In genomic region chrX:30308263-30309138, GRCh38 we compare ENCODE assay signal across 10 cellular contexts. TPM values are rescaled to one million over a fixed set of nuclear protein-coding genes. Genes with fewer than 3 reads are reported as not detected.
A peak's percentile ranks its signal among the peaks of the same experiment; 100 is the strongest.
DNase-seq lines count a peak whose midpoint lies in the region; ATAC-seq and TF ChIP-seq lines count a peak whose summit lies in the region.
"Had no signal": no experiment of that assay in that cellular context is flagged by ENCODE, and none has a peak within 500 bp of the region (broad histone marks: within the 10 kb centered on the region; RNA-seq: fewer than 3 reads in every experiment).

No MANE protein-coding gene starts in this region.

- POLR2A ChIA-PET in CD4-positive, alpha-beta T cell (lab: Charles Lee), result no interaction called here

- H3K36me3 Mint-ChIP-seq in CD4-positive, alpha-beta T cell (ENCODE audit: low read depth), result no peaks in the 10 kb centered on the region

- 1 to 2% methylated on average over 44 to 69 of the region's 71 CpGs for WGBS in heart right ventricle, 2 donors
- WGBS in hepatocyte (ENCODE audit: low lambda C conversion rate, missing lambda C conversion rate), result 51% methylated on average over 62 of the region's 71 CpGs
- 2 to 31% methylated on average over 63 to 71 of the region's 71 CpGs for WGBS in aorta, 2 donors

- H3K4me1 ChIP-seq in heart right ventricle, result peaks cover 0 to 7% (median 0%) of the 10 kb centered on the region in 9 donors
- peaks cover 5% of the 10 kb centered on the region for H3K4me1 ChIP-seq in hepatocyte (ENCODE audit: insufficient read depth)
- no peaks in the 10 kb centered on the region for H3K4me1 ChIP-seq in aorta (ENCODE audit: control insufficient read depth in 1 of 2, insufficient read depth in 2 of 2, low read length in 2 of 2)

- H3K27ac Mint-ChIP-seq in CD4-positive, alpha-beta T cell, result no peak overlapping the region

- H3K9me3 Mint-ChIP-seq in CD4-positive, alpha-beta T cell, result no peaks in the 10 kb centered on the region

- intact Hi-C loops in heart right ventricle (cut with DNase I) (no loop called here), Right ventricle myocardium inferior (cut with DNase I) (no loop called here), aorta (cut with DNase I) (no loop called here)
- intact Hi-C loops in CD4-positive, alpha-beta T cell (cut with DNase I, micrococcal nuclease), result no loop called here

- no peak overlapping the region for H3K4me3 Mint-ChIP-seq in CD4-positive, alpha-beta T cell

- H3K4me1 Mint-ChIP-seq in CD4-positive, alpha-beta T cell (ENCODE audit: low read depth), result no peaks in the 10 kb centered on the region

- H3K27ac ChIP-seq in heart right ventricle, result no peak overlapping the region
- no peak overlapping the region for H3K27ac ChIP-seq in hepatocyte
- H3K27ac ChIP-seq in aorta (ENCODE audit: low read depth in 1 of 2, low read length in 2 of 2), result no peak overlapping the region
- no peak overlapping the region for H3K27ac ChIP-seq in CD4-positive, alpha-beta T cell (ENCODE audit: low read depth, low read length)

- DNase-seq in heart right ventricle (no peak), Right ventricle myocardium inferior (ENCODE audit: missing footprints) (no peak), SK-MEL-5 (ENCODE audit: low read depth, low spot score) (peak; percentile 62), hepatocyte (ENCODE audit: low spot score) (peak; percentile 37), aorta (peak; percentile 40 to 73), NK-92 (lab: John Stamatoyannopoulos, UW; ENCODE audit: unreplicated experiment) (no peak), left lobe of liver (ENCODE audit: low spot score) (no peak)
- no peak for DNase-seq in CD4-positive, alpha-beta T cell

- ATAC-seq in heart right ventricle, result peak in 3 of 8 donors; percentile 24 to 50 (median 27)
- no peak for ATAC-seq in Right ventricle myocardium inferior
- ATAC-seq in aorta (ENCODE audit: low FRiP score), result peak; percentile 37
- no peak for ATAC-seq in CD4-positive, alpha-beta T cell (ENCODE audit: poor library complexity)
- no peak for ATAC-seq in left lobe of liver
- ATAC-seq: K562 had no signal

- H3K9me2 ChIP-seq in hepatocyte (replicated peaks; ENCODE audit: insufficient read depth), result no peaks in the 10 kb centered on the region

- H3K36me3 ChIP-seq in heart right ventricle (no peaks in the 10 kb centered on the region), hepatocyte (replicated peaks; ENCODE audit: insufficient read depth, low read depth) (no peaks in the 10 kb centered on the region), aorta (ENCODE audit: control insufficient read depth in 1 of 2, insufficient read depth in 2 of 2, low read length in 1 of 2) (no peaks in the 10 kb centered on the region)

- no peaks in the 10 kb centered on the region for H4K20me1 ChIP-seq in hepatocyte (ENCODE audit: insufficient read depth, poor library complexity, severe bottlenecking)

- CTCF ChIA-PET in CD4-positive, alpha-beta T cell (lab: Charles Lee), result no interaction called here

- TF ChIP-seq CTCF in heart right ventricle (IDR thresholded peaks at IDR 0.05) (peak in 2 of 9 donors; percentile 4 to 13), hepatocyte (IDR thresholded peaks at IDR 0.05; ENCODE audit: poor library complexity) (peak; percentile 22)
- TF ChIP-seq CTCF in CD4-positive, alpha-beta T cell (IDR thresholded peaks at IDR 0.05), result no peak

- peaks cover 28% of the 10 kb centered on the region for H3K27me3 Mint-ChIP-seq in CD4-positive, alpha-beta T cell

- no peaks in the 10 kb centered on the region for H3K79me2 ChIP-seq in hepatocyte

- H3K4me3 ChIP-seq in heart right ventricle, result peak overlapping the region in 6 of 10 donors; percentile 5 to 24 (median 18)
- H3K4me3 ChIP-seq in hepatocyte, result no peak overlapping the region
- H3K4me3 ChIP-seq in aorta (ENCODE audit: low read length in 2 of 2), result peak overlapping the region in 1 of 2 donors; percentile 11
- H3K4me3 ChIP-seq: K562 had no signal

- peaks cover 0 to 6% (median 0%) of the 10 kb centered on the region in 11 donors for H3K9me3 ChIP-seq in heart right ventricle
- H3K9me3 ChIP-seq in hepatocyte (ENCODE audit: low read depth), result no peaks in the 10 kb centered on the region
- no peaks in the 10 kb centered on the region for H3K9me3 ChIP-seq in aorta (ENCODE audit: control insufficient read depth, low read length)
- H3K9me3 ChIP-seq in CD4-positive, alpha-beta T cell (ENCODE audit: control insufficient read depth, low read length), result no peaks in the 10 kb centered on the region

- H2AFZ ChIP-seq in hepatocyte, result peak overlapping the region; percentile 26

- in situ Hi-C loops in SK-MEL-5 (cut with HindIII; ENCODE audit: low pct_unique_long_range_greater_than_20kb, low sequenced_read_pairs), result no loop called here

- peak overlapping the region; percentile 87 for H3K4me2 ChIP-seq in hepatocyte

- H3K27me3 ChIP-seq in heart right ventricle (peaks cover 0 to 46% (median 7%) of the 10 kb centered on the region in 7 donors), hepatocyte (peaks cover 9% of the 10 kb centered on the region), aorta (ENCODE audit: control insufficient read depth in 1 of 2, insufficient read depth in 2 of 2, low read length in 1 of 2) (no peaks in the 10 kb centered on the region)
- peaks cover 3% of the 10 kb centered on the region for H3K27me3 ChIP-seq in CD4-positive, alpha-beta T cell (ENCODE audit: control insufficient read depth, insufficient read depth, low read length)

RNA-seq across cellular contexts. Expression of gene NR0B1, which starts 0.7 kb away (rescaled TPM):
- total RNA-seq in heart right ventricle (not detected), Right ventricle myocardium inferior (not detected), hepatocyte (0.20 and 0.63 TPM in 2 replicates), aorta (not detected), left lobe of liver (not detected)
- polyA plus RNA-seq in heart right ventricle (not detected), hepatocyte (0.23 and 0.46 TPM in 2 replicates), aorta (under 1 TPM in 1 of 2 donors, not detected in 1; 0.20 TPM)
- 1.5 and 2.0 TPM in 2 replicates for total RNA-seq in SK-MEL-5 (2014; rRNA removed; shearing (Covaris generic))
- polyA plus RNA-seq in SK-MEL-5 (2015; cell fraction: cytosol; rRNA removed), result 1.6 and 2.4 TPM in 2 replicates
- polyA plus RNA-seq in SK-MEL-5 (2015; cell fraction: nucleus; rRNA removed), result 0.18 and 2.8 TPM in 2 replicates
- total RNA-seq in CD4-positive, alpha-beta T cell, result not detected
- total RNA-seq: K562, myocyte had no signal
- polyA plus RNA-seq: K562 had no signal

Comparison
In these comparisons a context has a peak if more than half of its experiments do, and no peak if none do; other contexts are left out.
1. DNase-seq: peak in SK-MEL-5 (single experiment), hepatocyte (single experiment) and aorta (2 of 2); none in heart right ventricle (0 of 2), Right ventricle myocardium inferior (single experiment), CD4-positive, alpha-beta T cell (0 of 10), NK-92 (single experiment) and left lobe of liver (single experiment).